6 cellular contexts compared by ENCODE assay signal in the genomic region with DNA sequence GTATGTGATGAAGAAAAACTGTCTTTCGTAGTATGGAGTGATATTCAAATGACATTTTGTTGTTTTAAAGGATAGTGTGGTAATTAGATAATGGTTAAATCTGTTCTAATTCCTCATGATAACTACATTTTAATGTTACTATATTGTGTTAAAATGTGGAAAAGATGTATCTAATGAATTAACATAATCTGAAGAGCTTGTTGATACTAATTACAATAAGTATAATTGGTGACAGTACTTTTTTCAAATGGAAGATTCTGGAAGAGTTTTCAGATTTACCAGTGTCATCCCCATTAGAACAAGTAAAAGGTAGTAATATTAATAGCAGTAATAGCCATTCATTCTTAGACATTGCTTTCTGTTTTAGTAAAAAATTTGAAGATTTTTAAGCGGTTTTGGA.
"Had no signal": no experiment of that assay in that cellular context is flagged by ENCODE, and none has a peak within 500 bp of the region (broad histone marks: within the 10 kb centered on the region; RNA-seq: fewer than 3 reads in every experiment).

No MANE protein-coding gene starts in this region.

- ATAC-seq: GM12878 had no signal

- H3K4me3 ChIP-seq: GM12878 had no signal

- DNase-seq: GDM1, GF-D8 had no signal

- FAIRE-seq: GM12878, GM12891, GM18507, GM19239 had no signal
